ENCODE assay signal across 8 cellular contexts in genomic region chr16:29506308-29506707, GRCh38. TPM values are rescaled to one million over a fixed set of nuclear protein-coding genes. Genes with fewer than 3 reads are reported as not detected.
DNase-seq lines count a peak whose midpoint lies in the region; ATAC-seq, FAIRE-seq and TF ChIP-seq lines count a peak whose summit lies in the region.
"Not testable (repeated sequence)": the region's sequence is repeated elsewhere in the genome, so short reads cannot be mapped to it uniquely, and the experiment has no call there.

TSS of gene NPIPB12 (minus strand) at chr16:29506408.

- not testable (repeated sequence) for TF ChIP-seq EP300 in H1 (IDR thresholded peaks at IDR 0.05; ENCODE audit: borderline replicate concordance in 1 of 2, low read depth in 2 of 2, low read length in 2 of 2); tibial nerve (IDR thresholded peaks at IDR 0.05)

- not testable (repeated sequence) for H3K4me1 Mint-ChIP-seq in GM23338, T-helper 17 cell

- FAIRE-seq in H1 (lab: Jason Lieb, UNC) = not testable (repeated sequence)

- intact Hi-C loops in lower lobe of right lung (cut with DNase I); posterior vena cava (cut with DNase I): not testable (repeated sequence)

- not testable (repeated sequence) for H3K27ac Mint-ChIP-seq in GM23338; T-helper 17 cell; activated naive CD4-positive, alpha-beta T cell treated with anti-CD3 and anti-CD28 coated beads, Interleukin-2, amount 50 U/mL, for 72 hours

- not testable (repeated sequence) for H3K79me1 ChIP-seq in H1 (ENCODE audit: low read depth, low read length)

- DNase-seq in GM23338 (ENCODE audit: low spot score); T-helper 17 cell; activated naive CD4-positive, alpha-beta T cell treated with anti-CD3 and anti-CD28 coated beads, Interleukin-2, amount 50 U/mL, for 72 hours (ENCODE audit: low spot score in 2 of 2); H1 (ENCODE audit: low read depth in 1 of 2, low spot score in 2 of 2); cardiac muscle cell (ENCODE audit: low read depth in 1 of 2, low spot score in 1 of 2); lower lobe of right lung; posterior vena cava (ENCODE audit: low spot score); tibial nerve (ENCODE audit: low spot score in 2 of 2): not testable (repeated sequence)

- not testable (repeated sequence) for H3K4ac ChIP-seq in H1 (replicated peaks; ENCODE audit: insufficient read length, low read depth, low read length)

- H3K27me3 ChIP-seq in GM23338 (ENCODE audit: insufficient read depth); H1 (replicated peaks in 1 of 4; ENCODE audit: control insufficient read depth in 3 of 4, extremely low read depth in 1 of 4, insufficient read depth in 3 of 4, low read length in 3 of 4); cardiac muscle cell; lower lobe of right lung (ENCODE audit: low read depth); tibial nerve: not testable (repeated sequence)

- not testable (repeated sequence) for H3K4me1 ChIP-seq in GM23338 (ENCODE audit: insufficient read depth); H1 (replicated peaks in 1 of 4; ENCODE audit: control insufficient read depth in 3 of 4, insufficient read depth in 4 of 4, low read length in 3 of 4); cardiac muscle cell (ENCODE audit: low read depth); lower lobe of right lung; tibial nerve

- not testable (repeated sequence) for H2AFZ ChIP-seq in GM23338; H1 (ENCODE audit: low read length)

- not testable (repeated sequence) for H3K23ac ChIP-seq in H1 (ENCODE audit: insufficient read length)

- H3K14ac ChIP-seq in H1 (ENCODE audit: insufficient read length) = not testable (repeated sequence)

- not testable (repeated sequence) for H3K9me3 ChIP-seq in T-helper 17 cell (ENCODE audit: control insufficient read depth, low read length, poor library complexity, severe bottlenecking); H1 (ENCODE audit: insufficient read depth in 2 of 2, low read depth in 1 of 2, low read length in 1 of 2); cardiac muscle cell (ENCODE audit: low read depth); lower lobe of right lung; tibial nerve

- H4K91ac ChIP-seq in H1 (replicated peaks; ENCODE audit: insufficient read length, low read length) = not testable (repeated sequence)

- POLR2A ChIA-PET in H1 (lab: Charles Lee; ENCODE audit: partially characterized antibody) = not testable (repeated sequence)

- not testable (repeated sequence) for H4K20me1 ChIP-seq in GM23338 (replicated peaks; ENCODE audit: insufficient read depth); H1 (replicated peaks in 1 of 2; ENCODE audit: control insufficient read depth in 1 of 2, insufficient read depth in 2 of 2, low read length in 2 of 2)

- H3K4me3 Mint-ChIP-seq in GM23338, T-helper 17 cell: not testable (repeated sequence)

- not testable (repeated sequence) for H2BK12ac ChIP-seq in H1 (ENCODE audit: low read depth, low read length)

- H3K56ac ChIP-seq in H1 (replicated peaks; ENCODE audit: insufficient read length, low read depth, low read length) = not testable (repeated sequence)

- H3K79me2 ChIP-seq in GM23338 (replicated peaks; ENCODE audit: insufficient read depth); H1 (ENCODE audit: control insufficient read depth in 1 of 2, insufficient read depth in 2 of 2, low read length in 2 of 2): not testable (repeated sequence)

- not testable (repeated sequence) for H3K4me3 ChIP-seq in GM23338; H1 (ENCODE audit: extremely low read depth in 1 of 4, insufficient read depth in 2 of 4, low read depth in 3 of 4, low read length in 4 of 4); cardiac muscle cell; lower lobe of right lung; tibial nerve

- not testable (repeated sequence) for H3K4me2 ChIP-seq in GM23338; H1 (ENCODE audit: insufficient read depth in 1 of 2, low read depth in 2 of 2, low read length in 2 of 2)

- H3F3A ChIP-seq in GM23338 (replicated peaks; ENCODE audit: low read depth) = not testable (repeated sequence)

- H3K9me2 ChIP-seq in GM23338 (ENCODE audit: insufficient read depth) = not testable (repeated sequence)

- not testable (repeated sequence) for TF ChIP-seq CTCF in GM23338 (conservative IDR thresholded peaks at IDR 0.05; ENCODE audit: low read depth in 2 of 2); H1 (IDR thresholded peaks at IDR 0.05; ENCODE audit: control extremely low read depth in 1 of 3, insufficient read depth in 1 of 3, low read depth in 1 of 3, low read length in 3 of 3); cardiac muscle cell (IDR thresholded peaks at IDR 0.05; ENCODE audit: low read depth, low read length); lower lobe of right lung (IDR thresholded peaks at IDR 0.05); tibial nerve (IDR thresholded peaks at IDR 0.05)

- not testable (repeated sequence) for H2BK15ac ChIP-seq in H1 (ENCODE audit: low read length)

- not testable (repeated sequence) for H2BK120ac ChIP-seq in H1 (replicated peaks; ENCODE audit: low read depth, low read length)

- H3K23me2 ChIP-seq in H1 (ENCODE audit: low read depth, low read length) = not testable (repeated sequence)

- H4K5ac ChIP-seq in H1 (ENCODE audit: insufficient read length, low read depth, low read length) = not testable (repeated sequence)

- not testable (repeated sequence) for H3K27me3 Mint-ChIP-seq in GM23338 (ENCODE audit: insufficient read depth, low read depth, poor library complexity); T-helper 17 cell

- H2BK20ac ChIP-seq in H1 (ENCODE audit: low read length) = not testable (repeated sequence)

- not testable (repeated sequence) for ATAC-seq in GM23338; T-helper 17 cell; activated naive CD4-positive, alpha-beta T cell treated with anti-CD3 and anti-CD28 coated beads, Interleukin-2, amount 50 U/mL, for 72 hours; lower lobe of right lung

- H3K27ac ChIP-seq in GM23338 (ENCODE audit: low read depth); H1 (ENCODE audit: low read depth, low read length); cardiac muscle cell; lower lobe of right lung; tibial nerve: not testable (repeated sequence)

- not testable (repeated sequence) for H3K18ac ChIP-seq in H1 (ENCODE audit: extremely low read depth, low read length)

- H3K36me3 Mint-ChIP-seq in GM23338 (ENCODE audit: low read depth); T-helper 17 cell (ENCODE audit: low read depth); activated naive CD4-positive, alpha-beta T cell treated with anti-CD3 and anti-CD28 coated beads, Interleukin-2, amount 50 U/mL, for 72 hours: not testable (repeated sequence)

- TF ChIP-seq RAD21 in H1 (IDR thresholded peaks at IDR 0.05 in 1 of 2, conservative IDR thresholded peaks at IDR 0.05 in 1 of 2; ENCODE audit: low read depth in 2 of 2, low read length in 2 of 2) = not testable (repeated sequence)

- not testable (repeated sequence) for TF ChIP-seq POLR2A in H1 (IDR thresholded peaks at IDR 0.05; ENCODE audit: control extremely low read depth in 1 of 2, low read depth in 2 of 2, low read length in 2 of 2); tibial nerve (IDR thresholded peaks at IDR 0.05)

- not testable (repeated sequence) for H4K8ac ChIP-seq in H1 (ENCODE audit: extremely low read depth, insufficient read depth, low read length)

- not testable (repeated sequence) for H3K9ac ChIP-seq in H1 (replicated peaks in 1 of 4; ENCODE audit: extremely low read depth in 1 of 4, low read depth in 3 of 4, low read length in 3 of 4)

- not testable (repeated sequence) for H3K36me3 ChIP-seq in GM23338 (ENCODE audit: insufficient read depth); H1 (ENCODE audit: control insufficient read depth in 2 of 4, insufficient read depth in 4 of 4, low read length in 3 of 4); cardiac muscle cell; lower lobe of right lung; tibial nerve

- CTCF ChIA-PET in H1 (lab: Charles Lee; ENCODE audit: partially characterized antibody) = not testable (repeated sequence)

- not testable (repeated sequence) for H2AK5ac ChIP-seq in H1 (ENCODE audit: low read depth, low read length)

- H3K9me3 Mint-ChIP-seq in GM23338; activated naive CD4-positive, alpha-beta T cell treated with anti-CD3 and anti-CD28 coated beads, Interleukin-2, amount 50 U/mL, for 72 hours: not testable (repeated sequence)

- 100% methylated on average over 2 of the region's 6 CpGs; no CpG with 5 or more reads in 1 of the 2 experiments for WGBS in H1 (ENCODE audit: extremely low coverage in 1 of 2, insufficient coverage in 1 of 2, insufficient read length in 1 of 2, insufficient replicate concordance in 2 of 2, low coverage in 1 of 2, low lambda C conversion rate in 2 of 2, missing lambda C conversion rate in 1 of 2), 2 experiments
- WGBS in tibial nerve, 2 donors = no CpG with 5 or more reads among the region's 6 CpGs

- not testable (repeated sequence) for H2BK5ac ChIP-seq in H1 (ENCODE audit: low read depth, low read length)

RNA-seq across cellular contexts. Expression of gene NPIPB12, which starts in this region (rescaled TPM):
- total RNA-seq in GM23338 (2014; rRNA removed; shearing (Covaris generic)) = 17.6 and 66.2 TPM in 2 replicates
- 64.6 and 72.8 TPM in 2 replicates for polyA plus RNA-seq in GM23338 (2016; fragmentation: Nextera tagmentation; extraction: Ambion mirVana)
- 100 to 1,000 TPM; 124 to 164 TPM for total RNA-seq in T-helper 17 cell
- total RNA-seq in activated naive CD4-positive, alpha-beta T cell treated with anti-CD3 and anti-CD28 coated beads, Interleukin-2, amount 50 U/mL, for 72 hours = 10 to 100 TPM; 80.4 to 93.3 TPM
- 39.8 and 50.9 TPM in 2 replicates for total RNA-seq in H1 (2021; fragmentation: NEBNext Ultra II Directional; extraction: Animal tissue kit (Norgen Biotek cat#: 25700))
- 43.6 and 44.8 TPM in 2 replicates for polyA plus RNA-seq in H1 (2011; rRNA removed)
- polyA plus RNA-seq in H1 (2011; cell fraction: cytosol; rRNA removed) = 24.9 TPM
- 76.3 TPM for polyA plus RNA-seq in H1 (2011; cell fraction: nucleus; rRNA removed)
- polyA plus RNA-seq in H1 (2012, experiment 1 of 2) = 54.1 to 75.7 TPM (median 67.0 TPM) in 4 replicates
- 5.4 TPM for polyA plus RNA-seq in H1 (2012, experiment 2 of 2)
- 42.0 TPM for polyA plus RNA-seq in H1 (2013, experiment 1 of 2)
- 37.4 TPM for polyA plus RNA-seq in H1 (2013, experiment 2 of 2)
- polyA minus RNA-seq in H1 (2011; rRNA and poly(A)+ RNA removed) = 58.7 and 73.2 TPM in 2 replicates
- polyA minus RNA-seq in H1 (2011; cell fraction: cytosol; rRNA and poly(A)+ RNA removed) = 17.5 TPM
- polyA minus RNA-seq in H1 (2011; cell fraction: nucleus; rRNA and poly(A)+ RNA removed) = 89.4 TPM
- 8.0 and 13.2 TPM in 2 replicates for total RNA-seq in cardiac muscle cell
- 26.4 and 31.4 TPM in 2 replicates for polyA plus RNA-seq in cardiac muscle cell
- 53.1 TPM for total RNA-seq in lower lobe of right lung
- 10 to 100 TPM; 40.9 to 53.8 TPM for total RNA-seq in posterior vena cava
- 100 to 1,000 TPM in 3 of 4 donors, 10 to 100 TPM in 1; 62.6 to 164 (median 107) TPM for total RNA-seq in tibial nerve
